Comparison of ENCODE assay signal across 18 cellular contexts in the genomic region with DNA sequence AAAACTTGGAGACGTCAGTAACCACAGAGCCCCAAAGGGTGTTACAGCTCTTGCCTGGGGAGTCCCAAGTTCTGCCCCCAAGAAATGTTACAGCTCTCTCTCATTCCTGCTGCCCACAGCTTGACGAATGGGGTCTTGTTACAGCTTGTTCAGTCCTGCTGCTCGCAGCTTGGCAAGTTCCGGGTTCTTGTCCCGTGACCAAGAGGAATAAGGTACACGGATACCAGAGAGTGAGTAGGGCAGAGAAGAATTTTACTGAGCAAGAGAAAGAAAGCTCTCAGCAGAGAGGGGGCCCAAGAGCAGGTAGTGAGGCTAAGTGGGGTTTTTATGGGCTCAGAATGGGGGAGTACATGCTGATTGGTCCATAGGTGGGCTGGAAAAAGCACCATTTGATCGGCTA. TPM values are rescaled to one million over a fixed set of nuclear protein-coding genes. Genes with fewer than 3 reads are reported as not detected.
A peak's percentile ranks its signal among the peaks of the same experiment; 100 is the strongest.
DNase-seq lines count a peak whose midpoint lies in the region; ATAC-seq, FAIRE-seq and TF ChIP-seq lines count a peak whose summit lies in the region.
"Had no signal": no experiment of that assay in that cellular context is flagged by ENCODE, and none has a peak within 500 bp of the region (broad histone marks: within the 10 kb centered on the region; RNA-seq: fewer than 3 reads in every experiment).

No MANE protein-coding gene starts in this region.

- no peaks in the 10 kb centered on the region for H3F3A ChIP-seq in GM23338 (replicated peaks; ENCODE audit: low read depth)

- H3K27ac ChIP-seq in GM23338 (ENCODE audit: low read depth) (no peak overlapping the region), IMR-90 (ENCODE audit: insufficient read depth, low read length) (no peak overlapping the region), H1 (ENCODE audit: low read depth, low read length) (no peak overlapping the region), mesendoderm (ENCODE audit: low read depth, low read length) (no peak overlapping the region), suprapubic skin (no peak overlapping the region)
- H3K27ac ChIP-seq: BLaER1 treated with 17β-estradiol and CSF1 and Interleukin-3, amounts not matched to agents 10 nM and 100 nM had no signal

- peak; percentile 13 for DNase-seq in GM23338 (ENCODE audit: low spot score)
- DNase-seq in IMR-90: no peak
- no peak for DNase-seq in H1 (ENCODE audit: low read depth in 1 of 2, low spot score in 2 of 2)
- DNase-seq in mesendoderm: peak; percentile 9
- DNase-seq in suprapubic skin (ENCODE audit: low spot score in 2 of 2): no peak
- DNase-seq in stimulated activated effector memory CD8-positive, alpha-beta T cell treated with anti-CD3 and anti-CD28 coated beads, Interleukin-12 subunit alpha, Interleukin-12 subunit beta, amount 100 ng/mL, for 72 hours (ENCODE audit: low spot score in 2 of 2): no peak
- no peak for DNase-seq in HuH-7.5 (ENCODE audit: low spot score)
- DNase-seq: Calu3; CD8-positive, alpha-beta T cell; HCEC 1CT; HFFc6 had no signal

- H3K4me3 ChIP-seq in GM23338 (no peak overlapping the region), IMR-90 (ENCODE audit: insufficient read depth, low read depth, low read length) (no peak overlapping the region), H1 (ENCODE audit: extremely low read depth in 1 of 4, insufficient read depth in 2 of 4, low read depth in 3 of 4, low read length in 4 of 4) (no peak overlapping the region), mesendoderm (ENCODE audit: low read length) (no peak overlapping the region), suprapubic skin (no peak overlapping the region)
- H3K4me3 ChIP-seq: BLaER1 treated with 17β-estradiol and CSF1 and Interleukin-3, amounts not matched to agents 10 nM and 100 nM had no signal

- no peak overlapping the region for H3K4me3 Mint-ChIP-seq in GM23338
- H3K4me3 Mint-ChIP-seq in stimulated activated effector memory CD8-positive, alpha-beta T cell treated with anti-CD3 and anti-CD28 coated beads, Interleukin-12 subunit alpha, Interleukin-12 subunit beta, amount 100 ng/mL, for 72 hours: no peak overlapping the region
- H3K4me3 Mint-ChIP-seq: B cell; CD8-positive, alpha-beta T cell; HFFc6 had no signal

- H3K9me2 ChIP-seq in GM23338 (ENCODE audit: insufficient read depth): no peaks in the 10 kb centered on the region

- peak overlapping the region; percentile 37 for H2AK9ac ChIP-seq in IMR-90 (replicated peaks; ENCODE audit: low read depth, low read length, poor library complexity)

- H3K27me3 ChIP-seq in GM23338 (ENCODE audit: insufficient read depth) (no peaks in the 10 kb centered on the region), IMR-90 (ENCODE audit: control insufficient read depth, insufficient read depth, low read length) (no peaks in the 10 kb centered on the region; the same call in 1 of the 2 replicates), H1 (replicated peaks in 1 of 4; ENCODE audit: control insufficient read depth in 3 of 4, extremely low read depth in 1 of 4, insufficient read depth in 3 of 4, low read length in 3 of 4) (no peaks in the 10 kb centered on the region; a peak in 1 of 7 replicates), mesendoderm (ENCODE audit: insufficient read depth, low read length, poor library complexity) (no peaks in the 10 kb centered on the region), suprapubic skin (no peaks in the 10 kb centered on the region)
- H3K27me3 ChIP-seq: BLaER1 treated with 17β-estradiol and CSF1 and Interleukin-3, amounts not matched to agents 10 nM and 100 nM had no signal

- H3K14ac ChIP-seq in IMR-90 (replicated peaks; ENCODE audit: low read depth, low read length) (no peak overlapping the region), H1 (ENCODE audit: insufficient read length) (no peak overlapping the region)

- H3K4ac ChIP-seq in IMR-90 (ENCODE audit: low read depth, low read length) (no peak overlapping the region), H1 (replicated peaks; ENCODE audit: insufficient read length, low read depth, low read length) (no peak overlapping the region), mesendoderm (ENCODE audit: low read depth, low read length) (no peak overlapping the region)

- no peak for FAIRE-seq in H1 (lab: Jason Lieb, UNC)
- FAIRE-seq: G401.6, GM12891, GM19239, H54, HepG2 had no signal

- H2BK12ac ChIP-seq in H1 (ENCODE audit: low read depth, low read length): no peak overlapping the region

- in situ Hi-C loops in IMR-90 (cut with MboI; ENCODE audit: low sequenced_read_pairs): no loop called here

- no peak overlapping the region for H3K56ac ChIP-seq in IMR-90 (ENCODE audit: extremely low read depth, insufficient read depth, low read length)
- H3K56ac ChIP-seq in H1 (replicated peaks; ENCODE audit: insufficient read length, low read depth, low read length): no peak overlapping the region
- H3K56ac ChIP-seq in mesendoderm (ENCODE audit: low read length): no peak overlapping the region

- H3K9ac ChIP-seq in IMR-90 (ENCODE audit: low read depth, low read length) (no peak overlapping the region), H1 (replicated peaks in 1 of 4; ENCODE audit: extremely low read depth in 1 of 4, low read depth in 3 of 4, low read length in 3 of 4) (no peak overlapping the region), mesendoderm (ENCODE audit: low read length) (no peak overlapping the region)
- H3K9ac ChIP-seq: BLaER1 treated with 17β-estradiol and CSF1 and Interleukin-3, amounts not matched to agents 10 nM and 100 nM had no signal

- no peak overlapping the region for H2BK5ac ChIP-seq in IMR-90 (ENCODE audit: low read depth, low read length, poor library complexity, severe bottlenecking)
- H2BK5ac ChIP-seq in H1 (ENCODE audit: low read depth, low read length): no peak overlapping the region
- no peak overlapping the region for H2BK5ac ChIP-seq in mesendoderm (ENCODE audit: low read length)

- H3K27me3 Mint-ChIP-seq in GM23338 (ENCODE audit: insufficient read depth, low read depth, poor library complexity): peaks cover 6% of the 10 kb centered on the region

- WGBS in IMR-90 (ENCODE audit: extremely low coverage in 2 of 2, insufficient read length in 1 of 2), 2 experiments: 88% methylated on average over 1 of the region's 7 CpGs; no CpG with 5 or more reads in 1 of the 2 experiments
- 94% methylated on average over 7 of the region's 7 CpGs; no CpG with 5 or more reads in 1 of the 2 experiments for WGBS in H1 (ENCODE audit: extremely low coverage in 1 of 2, insufficient coverage in 1 of 2, insufficient read length in 1 of 2, insufficient replicate concordance in 2 of 2, low coverage in 1 of 2, low lambda C conversion rate in 2 of 2, missing lambda C conversion rate in 1 of 2), 2 experiments
- no CpG with 5 or more reads among the region's 7 CpGs for WGBS in mesendoderm (ENCODE audit: extremely low coverage, insufficient coverage, low lambda C conversion rate)
- 94% methylated on average over 6 of the region's 7 CpGs for WGBS in suprapubic skin

- H2AFZ ChIP-seq in GM23338 (no peak overlapping the region), IMR-90 (replicated peaks; ENCODE audit: low read length, poor library complexity) (no peak overlapping the region), H1 (ENCODE audit: low read length) (0 out of 2 replicates have a peak overlapping the region, but pooled peaks have one; percentile 2)

- POLR2A ChIA-PET in IMR-90 (lab: Charles Lee; ENCODE audit: unreplicated experiment): no interaction called here
- POLR2A ChIA-PET in H1 (lab: Charles Lee; ENCODE audit: partially characterized antibody): no interaction called here

- H3K23ac ChIP-seq in IMR-90 (ENCODE audit: low read depth, low read length): no peak overlapping the region
- no peak overlapping the region for H3K23ac ChIP-seq in H1 (ENCODE audit: insufficient read length)
- no peak overlapping the region for H3K23ac ChIP-seq in mesendoderm (ENCODE audit: low read length)

- H2AK5ac ChIP-seq in IMR-90 (ENCODE audit: low read depth, low read length) (no peak overlapping the region), H1 (ENCODE audit: low read depth, low read length) (no peak overlapping the region), mesendoderm (ENCODE audit: low read length) (no peak overlapping the region)

- H3K4me2 ChIP-seq in GM23338 (no peak overlapping the region), IMR-90 (ENCODE audit: low read depth, low read length) (no peak overlapping the region), H1 (ENCODE audit: insufficient read depth in 1 of 2, low read depth in 2 of 2, low read length in 2 of 2) (no peak overlapping the region), mesendoderm (ENCODE audit: low read length) (no peak overlapping the region)
- H3K4me2 ChIP-seq: BLaER1 treated with 17β-estradiol and CSF1 and Interleukin-3, amounts not matched to agents 10 nM and 100 nM had no signal

- H3K27ac Mint-ChIP-seq in GM23338: no peak overlapping the region
- H3K27ac Mint-ChIP-seq in stimulated activated effector memory CD8-positive, alpha-beta T cell treated with anti-CD3 and anti-CD28 coated beads, Interleukin-12 subunit alpha, Interleukin-12 subunit beta, amount 100 ng/mL, for 72 hours: no peak overlapping the region
- H3K27ac Mint-ChIP-seq: B cell; CD8-positive, alpha-beta T cell; HFFc6 had no signal

- H3K9me3 ChIP-seq in IMR-90 (ENCODE audit: control insufficient read depth, insufficient read depth, low read length) (peaks cover 6% of the 10 kb centered on the region), H1 (ENCODE audit: insufficient read depth in 2 of 2, low read depth in 1 of 2, low read length in 1 of 2) (no peaks in the 10 kb centered on the region), suprapubic skin (no peaks in the 10 kb centered on the region)

- H4K8ac ChIP-seq in IMR-90 (ENCODE audit: low read depth in 2 of 2, low read length in 2 of 2): no peak overlapping the region
- peak overlapping the region; percentile 23; the same call in 1 of the 2 replicates for H4K8ac ChIP-seq in H1 (ENCODE audit: extremely low read depth, insufficient read depth, low read length)
- H4K8ac ChIP-seq in mesendoderm (ENCODE audit: low read depth, low read length): no peak overlapping the region

- BruUV-seq in IMR-90 (replicated peaks; lab: Mats Ljungman, UMichigan): no TSS peak

- no peak for TF ChIP-seq EP300 in H1 (IDR thresholded peaks at IDR 0.05; ENCODE audit: borderline replicate concordance in 1 of 2, low read depth in 2 of 2, low read length in 2 of 2)
- no peak for TF ChIP-seq EP300 in suprapubic skin (IDR thresholded peaks at IDR 0.05)

- no peaks in the 10 kb centered on the region; the same call in 1 of the 2 replicates for H3K9me1 ChIP-seq in IMR-90 (ENCODE audit: insufficient read depth, low read length)

- H4K91ac ChIP-seq in IMR-90 (ENCODE audit: insufficient read depth, low read depth, low read length): no peak overlapping the region
- no peak overlapping the region for H4K91ac ChIP-seq in H1 (replicated peaks; ENCODE audit: insufficient read length, low read length)

- H3K18ac ChIP-seq in IMR-90 (ENCODE audit: low read depth, low read length) (no peak overlapping the region), H1 (ENCODE audit: extremely low read depth, low read length) (no peak overlapping the region), mesendoderm (ENCODE audit: low read length) (no peak overlapping the region)

- no peaks in the 10 kb centered on the region for H3K23me2 ChIP-seq in H1 (ENCODE audit: low read depth, low read length)

- H4K5ac ChIP-seq in IMR-90 (ENCODE audit: low read depth, low read length) (no peak overlapping the region), H1 (ENCODE audit: insufficient read length, low read depth, low read length) (no peak overlapping the region), mesendoderm (ENCODE audit: low read length) (no peak overlapping the region)

- TF ChIP-seq RAD21 in IMR-90 (IDR thresholded peaks at IDR 0.05; ENCODE audit: low read length) (no peak), H1 (IDR thresholded peaks at IDR 0.05 in 1 of 2, conservative IDR thresholded peaks at IDR 0.05 in 1 of 2; ENCODE audit: low read depth in 2 of 2, low read length in 2 of 2) (no peak)

- H4K20me1 ChIP-seq in GM23338 (replicated peaks; ENCODE audit: insufficient read depth) (no peaks in the 10 kb centered on the region), IMR-90 (ENCODE audit: insufficient read depth, low read length) (no peaks in the 10 kb centered on the region), H1 (replicated peaks in 1 of 2; ENCODE audit: control insufficient read depth in 1 of 2, insufficient read depth in 2 of 2, low read length in 2 of 2) (no peaks in the 10 kb centered on the region)
- H4K20me1 ChIP-seq: BLaER1 treated with 17β-estradiol and CSF1 and Interleukin-3, amounts not matched to agents 10 nM and 100 nM had no signal

- ATAC-seq in GM23338: no peak
- ATAC-seq in IMR-90 (ENCODE audit: low read depth): no peak
- ATAC-seq in stimulated activated effector memory CD8-positive, alpha-beta T cell treated with anti-CD3 and anti-CD28 coated beads, Interleukin-12 subunit alpha, Interleukin-12 subunit beta, amount 100 ng/mL, for 72 hours: no peak
- ATAC-seq: CD8-positive, alpha-beta T cell; HepG2 had no signal

- no peak for TF ChIP-seq CTCF in GM23338 (conservative IDR thresholded peaks at IDR 0.05; ENCODE audit: low read depth in 2 of 2)
- no peak for TF ChIP-seq CTCF in IMR-90 (conservative IDR thresholded peaks at IDR 0.05; ENCODE audit: low read depth, low read length)
- no peak for TF ChIP-seq CTCF in H1 (IDR thresholded peaks at IDR 0.05; ENCODE audit: control extremely low read depth in 1 of 3, insufficient read depth in 1 of 3, low read depth in 1 of 3, low read length in 3 of 3)
- TF ChIP-seq CTCF in suprapubic skin (IDR thresholded peaks at IDR 0.05): no peak

- H3K36me3 ChIP-seq in GM23338 (ENCODE audit: insufficient read depth) (peaks cover 3% of the 10 kb centered on the region; the same call in 1 of the 2 replicates), IMR-90 (ENCODE audit: control insufficient read depth, insufficient read depth, low read length) (no peaks in the 10 kb centered on the region), H1 (ENCODE audit: control insufficient read depth in 2 of 4, insufficient read depth in 4 of 4, low read length in 3 of 4) (no peaks in the 10 kb centered on the region), mesendoderm (ENCODE audit: control insufficient read depth, insufficient read depth, low read length) (no peaks in the 10 kb centered on the region), suprapubic skin (no peaks in the 10 kb centered on the region)

- no peak overlapping the region for H2BK15ac ChIP-seq in IMR-90 (ENCODE audit: low read depth, low read length)
- H2BK15ac ChIP-seq in H1 (ENCODE audit: low read length): no peak overlapping the region
- no peak overlapping the region for H2BK15ac ChIP-seq in mesendoderm (replicated peaks; ENCODE audit: low read depth)

- no peak overlapping the region for H2BK120ac ChIP-seq in IMR-90 (ENCODE audit: low read depth, low read length)
- no peak overlapping the region for H2BK120ac ChIP-seq in H1 (replicated peaks; ENCODE audit: low read depth, low read length)
- no peak overlapping the region for H2BK120ac ChIP-seq in mesendoderm (ENCODE audit: low read depth, low read length)

- TF ChIP-seq POLR2A in IMR-90 (IDR thresholded peaks at IDR 0.05; ENCODE audit: low read depth, low read length) (no peak), H1 (IDR thresholded peaks at IDR 0.05; ENCODE audit: control extremely low read depth in 1 of 2, low read depth in 2 of 2, low read length in 2 of 2) (no peak), suprapubic skin (IDR thresholded peaks at IDR 0.05) (no peak)

- H3K36me3 Mint-ChIP-seq in GM23338 (ENCODE audit: low read depth): peaks cover 20% of the 10 kb centered on the region
- no peaks in the 10 kb centered on the region for H3K36me3 Mint-ChIP-seq in stimulated activated effector memory CD8-positive, alpha-beta T cell treated with anti-CD3 and anti-CD28 coated beads, Interleukin-12 subunit alpha, Interleukin-12 subunit beta, amount 100 ng/mL, for 72 hours
- H3K36me3 Mint-ChIP-seq: CD8-positive, alpha-beta T cell had no signal

- H3K79me2 ChIP-seq in GM23338 (replicated peaks; ENCODE audit: insufficient read depth) (no peaks in the 10 kb centered on the region), H1 (ENCODE audit: control insufficient read depth in 1 of 2, insufficient read depth in 2 of 2, low read length in 2 of 2) (no peaks in the 10 kb centered on the region), mesendoderm (ENCODE audit: control insufficient read depth, insufficient read depth, low read length) (no peaks in the 10 kb centered on the region)

- dilution Hi-C loops in IMR-90 (cut with HindIII; ENCODE audit: low sequenced_read_pairs, unreplicated experiment): no loop called here

- intact Hi-C loops in IMR-90 (cut with micrococcal nuclease): no loop called here

- no peaks in the 10 kb centered on the region for H3K79me1 ChIP-seq in IMR-90 (ENCODE audit: low read depth in 1 of 2, low read length in 2 of 2)
- no peaks in the 10 kb centered on the region for H3K79me1 ChIP-seq in H1 (ENCODE audit: low read depth, low read length)
- no peaks in the 10 kb centered on the region for H3K79me1 ChIP-seq in mesendoderm (ENCODE audit: low read length)

- H3K4me1 Mint-ChIP-seq in GM23338: no peaks in the 10 kb centered on the region
- H3K4me1 Mint-ChIP-seq in stimulated activated effector memory CD8-positive, alpha-beta T cell treated with anti-CD3 and anti-CD28 coated beads, Interleukin-12 subunit alpha, Interleukin-12 subunit beta, amount 100 ng/mL, for 72 hours: no peaks in the 10 kb centered on the region
- H3K4me1 Mint-ChIP-seq: B cell had no signal

- H3K9me3 Mint-ChIP-seq in GM23338: peaks cover 26% of the 10 kb centered on the region
- no peaks in the 10 kb centered on the region for H3K9me3 Mint-ChIP-seq in stimulated activated effector memory CD8-positive, alpha-beta T cell treated with anti-CD3 and anti-CD28 coated beads, Interleukin-12 subunit alpha, Interleukin-12 subunit beta, amount 100 ng/mL, for 72 hours
- H3K9me3 Mint-ChIP-seq: CD8-positive, alpha-beta T cell had no signal

- CTCF ChIA-PET in IMR-90 (lab: Yijun Ruan, JAX): no interaction called here
- CTCF ChIA-PET in H1 (lab: Charles Lee; ENCODE audit: partially characterized antibody): interaction anchor here (0.6 to 1.4 kb wide), 2 partner anchors 18 to 104 kb away, joined by 3 to 4 read pairs; no protein-coding TSS in a partner anchor

- no peaks in the 10 kb centered on the region for H3K4me1 ChIP-seq in GM23338 (ENCODE audit: insufficient read depth)
- no peaks in the 10 kb centered on the region for H3K4me1 ChIP-seq in IMR-90 (ENCODE audit: control insufficient read depth, insufficient read depth, low read length)
- no peaks in the 10 kb centered on the region for H3K4me1 ChIP-seq in H1 (replicated peaks in 1 of 4; ENCODE audit: control insufficient read depth in 3 of 4, insufficient read depth in 4 of 4, low read length in 3 of 4)
- H3K4me1 ChIP-seq in mesendoderm (ENCODE audit: control insufficient read depth, low read depth, low read length): no peaks in the 10 kb centered on the region
- H3K4me1 ChIP-seq in suprapubic skin: no peaks in the 10 kb centered on the region
- H3K4me1 ChIP-seq: BLaER1 treated with 17β-estradiol and CSF1 and Interleukin-3, amounts not matched to agents 10 nM and 100 nM had no signal

- H2BK20ac ChIP-seq in IMR-90 (ENCODE audit: low read depth, low read length) (no peak overlapping the region), H1 (ENCODE audit: low read length) (no peak overlapping the region)

RNA-seq across cellular contexts. Expression of a gene that starts 27.2 kb away (rescaled TPM):
- total RNA-seq in GM23338 (2014; rRNA removed; shearing (Covaris generic)): 46.8 and 47.3 TPM in 2 replicates
- polyA plus RNA-seq in GM23338 (2016; fragmentation: Nextera tagmentation; extraction: Ambion mirVana) (18.6 and 20.8 TPM in 2 replicates), IMR-90 (2012; rRNA removed) (39.5 and 48.7 TPM in 2 replicates), H1 (2011; rRNA removed) (28.5 and 55.4 TPM in 2 replicates)
- total RNA-seq in IMR-90 (2012; rRNA removed) (86.1 and 91.9 TPM in 2 replicates), suprapubic skin (100 to 1,000 TPM in 2 of 4 donors, 10 to 100 TPM in 2; 44.3 to 107 (median 97.8) TPM)
- 14.5 and 32.5 TPM in 2 replicates for polyA plus RNA-seq in IMR-90 (2012; cell fraction: cytosol; rRNA removed)
- 13.7 and 38.2 TPM in 2 replicates for polyA plus RNA-seq in IMR-90 (2012; cell fraction: nucleus; rRNA removed; ENCODE audit: low replicate concordance)
- total RNA-seq in H1 (2021; fragmentation: NEBNext Ultra II Directional; extraction: Animal tissue kit (Norgen Biotek cat#: 25700)): 36.8 and 37.2 TPM in 2 replicates
- 49.2 TPM for polyA plus RNA-seq in H1 (2011; cell fraction: cytosol; rRNA removed)
- polyA plus RNA-seq in H1 (2011; cell fraction: nucleus; rRNA removed): 36.1 TPM
- 31.6 to 45.2 TPM (median 39.5 TPM) in 4 replicates for polyA plus RNA-seq in H1 (2012, experiment 1 of 2)
- polyA plus RNA-seq in H1 (2012, experiment 2 of 2): 1.6 TPM
- polyA plus RNA-seq in H1 (2013, experiment 1 of 2): 46.3 TPM
- polyA plus RNA-seq in H1 (2013, experiment 2 of 2): 54.4 TPM
- polyA minus RNA-seq in H1 (2011; rRNA and poly(A)+ RNA removed): 76.3 and 104 TPM in 2 replicates
- polyA minus RNA-seq in H1 (2011; cell fraction: cytosol; rRNA and poly(A)+ RNA removed): 23.3 TPM
- polyA minus RNA-seq in H1 (2011; cell fraction: nucleus; rRNA and poly(A)+ RNA removed): 37.4 TPM
- polyA plus RNA-seq in mesendoderm (2013, experiment 1 of 2): 17.2 TPM
- polyA plus RNA-seq in mesendoderm (2013, experiment 2 of 2): 18.0 TPM

RNA-seq across cellular contexts. Expression of a gene that starts 27.8 kb away (rescaled TPM):
- total RNA-seq in GM23338 (2014; rRNA removed; shearing (Covaris generic)): 119 and 124 TPM in 2 replicates
- polyA plus RNA-seq in GM23338 (2016; fragmentation: Nextera tagmentation; extraction: Ambion mirVana) (135 and 136 TPM in 2 replicates), IMR-90 (2012; rRNA removed) (48.1 and 48.8 TPM in 2 replicates), H1 (2011; rRNA removed) (45.3 and 55.8 TPM in 2 replicates)
- total RNA-seq in IMR-90 (2012; rRNA removed) (97.2 and 161 TPM in 2 replicates), suprapubic skin (100 to 1,000 TPM in 1 of 4 donors, 10 to 100 TPM in 3; 58.6 to 197 (median 73.2) TPM)
- 22.6 and 26.0 TPM in 2 replicates for polyA plus RNA-seq in IMR-90 (2012; cell fraction: cytosol; rRNA removed)
- polyA plus RNA-seq in IMR-90 (2012; cell fraction: nucleus; rRNA removed; ENCODE audit: low replicate concordance): 43.0 and 129 TPM in 2 replicates
- total RNA-seq in H1 (2021; fragmentation: NEBNext Ultra II Directional; extraction: Animal tissue kit (Norgen Biotek cat#: 25700)): 156 and 165 TPM in 2 replicates
- 67.3 TPM for polyA plus RNA-seq in H1 (2011; cell fraction: cytosol; rRNA removed)
- 120 TPM for polyA plus RNA-seq in H1 (2011; cell fraction: nucleus; rRNA removed)
- polyA plus RNA-seq in H1 (2012, experiment 1 of 2): 137 to 158 TPM (median 144 TPM) in 4 replicates
- 10.1 TPM for polyA plus RNA-seq in H1 (2012, experiment 2 of 2)
- polyA plus RNA-seq in H1 (2013, experiment 1 of 2): 80.7 TPM
- polyA plus RNA-seq in H1 (2013, experiment 2 of 2): 82.7 TPM
- 208 and 245 TPM in 2 replicates for polyA minus RNA-seq in H1 (2011; rRNA and poly(A)+ RNA removed)
- polyA minus RNA-seq in H1 (2011; cell fraction: cytosol; rRNA and poly(A)+ RNA removed): 67.2 TPM
- polyA minus RNA-seq in H1 (2011; cell fraction: nucleus; rRNA and poly(A)+ RNA removed): 132 TPM
- polyA plus RNA-seq in mesendoderm (2013, experiment 1 of 2): 98.4 TPM
- polyA plus RNA-seq in mesendoderm (2013, experiment 2 of 2): 97.3 TPM

RNA-seq across cellular contexts. Expression of a gene that starts 34.6 kb away (rescaled TPM):
- 155 and 157 TPM in 2 replicates for total RNA-seq in GM23338 (2014; rRNA removed; shearing (Covaris generic))
- 62.7 and 67.9 TPM in 2 replicates for polyA plus RNA-seq in GM23338 (2016; fragmentation: Nextera tagmentation; extraction: Ambion mirVana)
- 27.2 and 49.7 TPM in 2 replicates for total RNA-seq in IMR-90 (2012; rRNA removed)
- polyA plus RNA-seq in IMR-90 (2012; rRNA removed): 17.1 and 23.3 TPM in 2 replicates
- 11.4 and 13.1 TPM in 2 replicates for polyA plus RNA-seq in IMR-90 (2012; cell fraction: cytosol; rRNA removed)
- polyA plus RNA-seq in IMR-90 (2012; cell fraction: nucleus; rRNA removed; ENCODE audit: low replicate concordance): 32.2 and 55.0 TPM in 2 replicates
- total RNA-seq in H1 (2021; fragmentation: NEBNext Ultra II Directional; extraction: Animal tissue kit (Norgen Biotek cat#: 25700)): 102 and 106 TPM in 2 replicates
- 28.3 and 40.5 TPM in 2 replicates for polyA plus RNA-seq in H1 (2011; rRNA removed)
- polyA plus RNA-seq in H1 (2011; cell fraction: cytosol; rRNA removed): 61.5 TPM
- polyA plus RNA-seq in H1 (2011; cell fraction: nucleus; rRNA removed): 58.8 TPM
- polyA plus RNA-seq in H1 (2012, experiment 1 of 2): 64.7 to 88.3 TPM (median 72.8 TPM) in 4 replicates
- 7.4 TPM for polyA plus RNA-seq in H1 (2012, experiment 2 of 2)
- 85.0 TPM for polyA plus RNA-seq in H1 (2013, experiment 1 of 2)
- 83.5 TPM for polyA plus RNA-seq in H1 (2013, experiment 2 of 2)
- polyA minus RNA-seq in H1 (2011; rRNA and poly(A)+ RNA removed): 56.4 and 68.9 TPM in 2 replicates
- polyA minus RNA-seq in H1 (2011; cell fraction: cytosol; rRNA and poly(A)+ RNA removed): 61.4 TPM
- polyA minus RNA-seq in H1 (2011; cell fraction: nucleus; rRNA and poly(A)+ RNA removed): 149 TPM
- 81.2 TPM for polyA plus RNA-seq in mesendoderm (2013, experiment 1 of 2)
- 82.0 TPM for polyA plus RNA-seq in mesendoderm (2013, experiment 2 of 2)
- total RNA-seq in suprapubic skin: 10 to 100 TPM; 34.9 to 74.5 (median 47.3) TPM

Comparison
In these comparisons a context has a peak if more than half of its experiments do, and no peak if none do; other contexts are left out.
1. DNase-seq: peak in GM23338 (single experiment) and mesendoderm (single experiment); none in IMR-90 (single experiment), H1 (0 of 2), suprapubic skin (0 of 2), stimulated activated effector memory CD8-positive, alpha-beta T cell treated with anti-CD3 and anti-CD28 coated beads, Interleukin-12 subunit alpha, Interleukin-12 subunit beta, amount 100 ng/mL, for 72 hours (0 of 2) and HuH-7.5 (single experiment).